In genomic region chr1:228448372-228448771, GRCh38 we compare ENCODE assay signal across 33 cellular contexts. TPM values are rescaled to one million over a fixed set of nuclear protein-coding genes. Genes with fewer than 3 reads are reported as not detected.
"Had no signal": no experiment of that assay in that cellular context is flagged by ENCODE, and none has a peak within 500 bp of the region (broad histone marks: within the 10 kb centered on the region; RNA-seq: fewer than 3 reads in every experiment).

No MANE protein-coding gene starts in this region.

- DNase-seq: activated CD4-positive, alpha-beta T cell treated with anti-CD3 and anti-CD28 coated beads for 36 hours; activated CD4-positive, alpha-beta T cell treated with anti-CD3 and anti-CD28 coated beads, Interleukin-2, amount 10 ng/mL, durations not matched to agents 7 days and 5 days; activated CD4-positive, alpha-beta T cell treated with anti-CD3 and anti-CD28 coated beads, Interleukin-2, amount 50 U/mL, for 48 hours; activated CD8-positive, alpha-beta memory T cell treated with anti-CD3 and anti-CD28 coated beads, Interleukin-2, amount 50 U/mL, for 4 hours; activated naive CD4-positive, alpha-beta T cell; activated naive CD4-positive, alpha-beta T cell treated with anti-CD3 and anti-CD28 coated beads, Interleukin-2, amount 50 U/mL, for 16 hours; activated naive CD8-positive, alpha-beta T cell treated with anti-CD3 and anti-CD28 coated beads for 36 hours; activated T-cell treated with anti-CD3 and anti-CD28 coated beads for 4 hours; activated T-cell treated with anti-CD3 and anti-CD28 coated beads, Interleukin-2, amount 50 U/mL, for 4 hours; amniotic stem cell; aorta; brain microvascular endothelial cell; MM.1S; MV-4-11; NCI-H1092; NCI-H1436 treated with DMSO at 0.1 percent for 48 hours; NCI-H1694 treated with DMSO at 0.1 percent for 48 hours; NCI-H2029; NCI-H345; NCI-H524 treated with DMSO at 0.1 percent for 48 hours; Peyer's patch; RPMI8226; SHP77 treated with DMSO at 0.1 percent for 48 hours; SK-N-SH had no signal

- H3K27me3 ChIP-seq: brain microvascular endothelial cell had no signal

- H3K27ac Mint-ChIP-seq: activated CD4-positive, alpha-beta T cell treated with anti-CD3 and anti-CD28 coated beads for 36 hours; activated CD4-positive, alpha-beta T cell treated with anti-CD3 and anti-CD28 coated beads, Interleukin-2, amount 10 ng/mL, durations not matched to agents 7 days and 5 days; activated naive CD8-positive, alpha-beta T cell treated with anti-CD3 and anti-CD28 coated beads for 36 hours; activated T-helper 1 cell treated with anti-CD3 and anti-CD28 coated beads, Interleukin-12 subunit alpha, Interleukin-12 subunit beta, Interleukin-2, Interleukin-4 antibody, amounts not matched to agents 30 ng/mL and 10 ng/mL and 1 ng/mL, durations not matched to agents 14 hours and 24 hours and 36 hours; T-helper 1 cell treated with Interleukin-12 subunit alpha and Interleukin-12 subunit beta and Interleukin-4 antibody, amounts not matched to agents 30 μg/mL and 1 μg/mL, for 36 hours; T-helper 2 cell treated with Interferon-gamma antibody and Interleukin-4, amounts not matched to agents 5 μg/mL and 100 μg/mL, for 36 hours had no signal

- H3K9me3 ChIP-seq: Peyer's patch, SJSA1, SK-N-SH had no signal

- ATAC-seq: activated CD4-positive, alpha-beta T cell treated with anti-CD3 and anti-CD28 coated beads for 36 hours; activated CD4-positive, CD25-positive, alpha-beta regulatory T cell treated with anti-CD3 and anti-CD28 coated beads, Interleukin-2, amount 50 U/mL, for 24 hours; activated T-cell treated with anti-CD3 and anti-CD28 coated beads, Interleukin-2, amount 50 U/mL, for 4 hours had no signal

- H3K27ac ChIP-seq: brain microvascular endothelial cell, cardiac muscle cell, KMS-11, Peyer's patch, SJSA1 had no signal

- H3K4me3 ChIP-seq: cardiac muscle cell, Peyer's patch, SJSA1 had no signal

- H3K9me3 Mint-ChIP-seq: activated CD4-positive, alpha-beta T cell treated with anti-CD3 and anti-CD28 coated beads, Interleukin-2, amount 10 ng/mL, durations not matched to agents 7 days and 5 days; activated naive CD8-positive, alpha-beta T cell treated with anti-CD3 and anti-CD28 coated beads for 36 hours; activated T-cell treated with anti-CD3 and anti-CD28 coated beads, Interleukin-2, amount 50 U/mL, for 4 hours; activated T-helper 1 cell treated with anti-CD3 and anti-CD28 coated beads, Interleukin-12 subunit alpha, Interleukin-12 subunit beta, Interleukin-2, Interleukin-4 antibody, amounts not matched to agents 30 ng/mL and 10 ng/mL and 1 ng/mL, durations not matched to agents 14 hours and 24 hours and 36 hours; T-helper 1 cell treated with Interleukin-12 subunit alpha and Interleukin-12 subunit beta and Interleukin-4 antibody, amounts not matched to agents 30 μg/mL and 1 μg/mL, for 36 hours; T-helper 2 cell treated with Interferon-gamma antibody and Interleukin-4, amounts not matched to agents 5 μg/mL and 100 μg/mL, for 36 hours had no signal

- H3K36me3 Mint-ChIP-seq: activated naive CD8-positive, alpha-beta T cell treated with anti-CD3 and anti-CD28 coated beads for 36 hours had no signal

- H3K4me3 Mint-ChIP-seq: activated CD4-positive, alpha-beta T cell treated with anti-CD3 and anti-CD28 coated beads for 36 hours; activated CD4-positive, alpha-beta T cell treated with anti-CD3 and anti-CD28 coated beads, Interleukin-2, amount 10 ng/mL, durations not matched to agents 7 days and 5 days; activated naive CD8-positive, alpha-beta T cell treated with anti-CD3 and anti-CD28 coated beads for 36 hours; activated T-cell treated with anti-CD3 and anti-CD28 coated beads, Interleukin-2, amount 50 U/mL, for 4 hours; activated T-helper 1 cell treated with anti-CD3 and anti-CD28 coated beads, Interleukin-12 subunit alpha, Interleukin-12 subunit beta, Interleukin-2, Interleukin-4 antibody, amounts not matched to agents 30 ng/mL and 10 ng/mL and 1 ng/mL, durations not matched to agents 14 hours and 24 hours and 36 hours; T-helper 1 cell treated with Interleukin-12 subunit alpha and Interleukin-12 subunit beta and Interleukin-4 antibody, amounts not matched to agents 30 μg/mL and 1 μg/mL, for 36 hours; T-helper 2 cell treated with Interferon-gamma antibody and Interleukin-4, amounts not matched to agents 5 μg/mL and 100 μg/mL, for 36 hours had no signal

- H3K36me3 ChIP-seq: brain microvascular endothelial cell, cardiac muscle cell, Peyer's patch, SJSA1 had no signal

RNA-seq across cellular contexts. Expression of gene TRIM17, which starts 31.7 kb away (rescaled TPM):
- total RNA-seq: LHCN-M2, NCI-H460, SJSA1 had no signal
